In genomic region chr4:142544014-142544413, GRCh38 we compare ENCODE assay signal across 23 cellular contexts.
DNase-seq lines count a peak whose midpoint lies in the region; ATAC-seq, FAIRE-seq and TF ChIP-seq lines count a peak whose summit lies in the region.
"Had no signal": no experiment of that assay in that cellular context is flagged by ENCODE, and none has a peak within 500 bp of the region (broad histone marks: within the 10 kb centered on the region; RNA-seq: fewer than 3 reads in every experiment).

No MANE protein-coding gene starts in this region.

- H3K9ac ChIP-seq in DND-41 (ENCODE audit: low read depth, low read length) (no peak overlapping the region), GM12878 (ENCODE audit: control insufficient read depth, insufficient read depth, low read length) (no peak overlapping the region)
- H3K9ac ChIP-seq: KMS-11 had no signal

- H3K79me2 ChIP-seq in DND-41 (ENCODE audit: insufficient read depth, low read length) (no peaks in the 10 kb centered on the region), GM12878 (ENCODE audit: control insufficient read depth, insufficient read depth, low read length) (no peaks in the 10 kb centered on the region)

- H3K4me3 Mint-ChIP-seq in activated CD4-positive, alpha-beta T cell treated with anti-CD3 and anti-CD28 coated beads for 36 hours = no peak overlapping the region
- no peak overlapping the region for H3K4me3 Mint-ChIP-seq in activated CD4-positive, alpha-beta T cell treated with anti-CD3 and anti-CD28 coated beads, Interleukin-2, amount 10 ng/mL, durations not matched to agents 7 days and 5 days
- H3K4me3 Mint-ChIP-seq: IgD-negative memory B cell had no signal

- H3K36me3 ChIP-seq in DND-41 (ENCODE audit: insufficient read depth, low read length) (no peaks in the 10 kb centered on the region), GM12878 (ENCODE audit: control insufficient read depth in 2 of 2, insufficient read depth in 2 of 2, low read length in 1 of 2) (no peaks in the 10 kb centered on the region), mucosa of descending colon (ENCODE audit: low read depth) (no peaks in the 10 kb centered on the region), small intestine (ENCODE audit: control insufficient read depth in 2 of 2, insufficient read depth in 2 of 2, low read length in 2 of 2) (no peaks in the 10 kb centered on the region)
- H3K36me3 ChIP-seq: SJSA1 had no signal

- TF ChIP-seq EP300 in GM12878 (IDR thresholded peaks at IDR 0.05; ENCODE audit: borderline replicate concordance in 1 of 2, control insufficient read depth in 1 of 2, low read depth in 2 of 2, low read length in 2 of 2) = no peak

- no peak for FAIRE-seq in GM12878 (lab: Jason Lieb, UNC)
- FAIRE-seq in small intestine (lab: Jason Lieb, UNC) = no peak
- FAIRE-seq: GM12891 had no signal

- no peak overlapping the region for H3K27ac ChIP-seq in DND-41 (ENCODE audit: low read length)
- no peak overlapping the region for H3K27ac ChIP-seq in GM12878 (ENCODE audit: control insufficient read depth, insufficient read depth)
- H3K27ac ChIP-seq in small intestine (ENCODE audit: low read depth in 1 of 2, low read length in 1 of 2) = no peak overlapping the region
- H3K27ac ChIP-seq: HL-60, KMS-11, SJSA1 had no signal

- intact Hi-C loops in activated CD4-positive, alpha-beta T cell treated with anti-CD3 and anti-CD28 coated beads for 36 hours (cut with DNase I, micrococcal nuclease) = no loop called here
- intact Hi-C loops in GM12878 (cut with micrococcal nuclease; ENCODE audit: unreplicated experiment) = no loop called here
- intact Hi-C loops in mucosa of descending colon (cut with DNase I, micrococcal nuclease) = no loop called here

- H3K4me1 Mint-ChIP-seq in activated CD4-positive, alpha-beta T cell treated with anti-CD3 and anti-CD28 coated beads for 36 hours = peaks cover 38% of the 10 kb centered on the region
- H3K4me1 Mint-ChIP-seq in activated CD4-positive, alpha-beta T cell treated with anti-CD3 and anti-CD28 coated beads, Interleukin-2, amount 10 ng/mL, durations not matched to agents 7 days and 5 days = peaks cover 11% of the 10 kb centered on the region
- H3K4me1 Mint-ChIP-seq: IgD-negative memory B cell had no signal

- RAD21 ChIA-PET in GM12878 (lab: Charles Lee; ENCODE audit: unreplicated experiment) = interaction anchor here (1.6 to 5.9 kb wide), 5 partner anchors 11 to 191 kb away, joined by 3 to 60 read pairs (median 19); no protein-coding TSS in a partner anchor

- no peak for TF ChIP-seq RAD21 in GM12878 (IDR thresholded peaks at IDR 0.05; ENCODE audit: insufficient read depth, low read depth, low read length)

- H3K9me3 ChIP-seq in DND-41 (ENCODE audit: insufficient read depth, low read length, severe bottlenecking) = no peaks in the 10 kb centered on the region
- no peaks in the 10 kb centered on the region for H3K9me3 ChIP-seq in GM12878 (replicated peaks; ENCODE audit: control insufficient read depth, insufficient read depth, low read length)
- H3K9me3 ChIP-seq in mucosa of descending colon = no peaks in the 10 kb centered on the region
- H3K9me3 ChIP-seq in small intestine (ENCODE audit: control insufficient read depth, low read depth) = no peaks in the 10 kb centered on the region
- H3K9me3 ChIP-seq: SJSA1 had no signal

- H3K27ac Mint-ChIP-seq in activated CD4-positive, alpha-beta T cell treated with anti-CD3 and anti-CD28 coated beads for 36 hours = no peak overlapping the region
- H3K27ac Mint-ChIP-seq in activated CD4-positive, alpha-beta T cell treated with anti-CD3 and anti-CD28 coated beads, Interleukin-2, amount 10 ng/mL, durations not matched to agents 7 days and 5 days = no peak overlapping the region
- H3K27ac Mint-ChIP-seq: IgD-negative memory B cell had no signal

- H3K36me3 Mint-ChIP-seq in activated CD4-positive, alpha-beta T cell treated with anti-CD3 and anti-CD28 coated beads for 36 hours (ENCODE audit: low read depth) = peaks cover 7% of the 10 kb centered on the region
- H3K36me3 Mint-ChIP-seq in activated CD4-positive, alpha-beta T cell treated with anti-CD3 and anti-CD28 coated beads, Interleukin-2, amount 10 ng/mL, durations not matched to agents 7 days and 5 days (ENCODE audit: low read depth) = peaks cover 4% of the 10 kb centered on the region
- H3K36me3 Mint-ChIP-seq: IgD-negative memory B cell had no signal

- H3K4me1 ChIP-seq in DND-41 (ENCODE audit: insufficient read depth, low read length) (peaks cover 8% of the 10 kb centered on the region), GM12878 (ENCODE audit: control insufficient read depth, insufficient read depth, low read length) (no peaks in the 10 kb centered on the region), mucosa of descending colon (ENCODE audit: low read depth) (no peaks in the 10 kb centered on the region), small intestine (ENCODE audit: control insufficient read depth in 2 of 2, insufficient read depth in 1 of 2, low read depth in 1 of 2, low read length in 1 of 2) (peaks cover 0 to under 1% of the 10 kb centered on the region in 2 donors)

- SMC1A ChIA-PET in GM12878 (lab: Charles Lee; ENCODE audit: uncharacterized antibody, unreplicated experiment) = interaction anchor here (0.8 to 6.0 kb wide), 11 partner anchors 11 to 190 kb away, joined by 3 to 115 read pairs (median 5); no protein-coding TSS in a partner anchor

- 92% methylated on average over 1 of the region's 1 CpG for WGBS in GM12878 (ENCODE audit: insufficient coverage, insufficient replicate concordance, low lambda C conversion rate, missing lambda C conversion rate)
- 82 to 94% (median 90%) methylated on average over 1 of the region's 1 CpG for WGBS in small intestine, 3 donors

- no peak for TF ChIP-seq POLR2A in GM12878 (IDR thresholded peaks at IDR 0.05; ENCODE audit: low read depth, low read length)

- no peak overlapping the region for H3K4me3 ChIP-seq in DND-41 (ENCODE audit: low read depth in 1 of 2, low read length in 2 of 2)
- H3K4me3 ChIP-seq in GM12878 = no peak overlapping the region
- H3K4me3 ChIP-seq in mucosa of descending colon = no peak overlapping the region
- H3K4me3 ChIP-seq in small intestine (ENCODE audit: low read depth in 1 of 2, low read length in 2 of 2) = no peak overlapping the region
- H3K4me3 ChIP-seq: SJSA1 had no signal

- H4K20me1 ChIP-seq in DND-41 (ENCODE audit: insufficient read depth, low read length) (no peaks in the 10 kb centered on the region), GM12878 (ENCODE audit: control insufficient read depth, insufficient read depth) (no peaks in the 10 kb centered on the region)

- peak; percentile 33 for ATAC-seq in activated CD4-positive, alpha-beta T cell treated with anti-CD3 and anti-CD28 coated beads for 36 hours
- ATAC-seq in DND-41 (ENCODE audit: insufficient read depth, low read depth) (peak; percentile 50; the same call in 2 of the 3 replicates), GM12878 (peak; percentile 17), mucosa of descending colon (peak; percentile 33)

- POLR2A ChIA-PET in activated CD4-positive, alpha-beta T cell treated with anti-CD3 and anti-CD28 coated beads for 36 hours (lab: Charles Lee) = interaction anchor here (1.0 kb wide), 1 partner anchor 28 kb away, joined by 5 read pairs; no protein-coding TSS in a partner anchor
- POLR2A ChIA-PET in activated CD4-positive, alpha-beta T cell treated with anti-CD3 and anti-CD28 coated beads, Interleukin-2, amount 10 ng/mL, durations not matched to agents 7 days and 5 days (lab: Charles Lee) = no interaction called here
- POLR2A ChIA-PET in GM12878 (lab: Charles Lee) = interaction anchor here (0.6 to 1.9 kb wide), 5 partner anchors 11 to 20 kb away, joined by 3 to 6 read pairs (median 3); no protein-coding TSS in a partner anchor

- no peak for DNase-seq in activated CD4-positive, alpha-beta T cell treated with anti-CD3 and anti-CD28 coated beads for 36 hours
- no peak for DNase-seq in activated CD4-positive, alpha-beta T cell treated with anti-CD3 and anti-CD28 coated beads, Interleukin-2, amount 10 ng/mL, durations not matched to agents 7 days and 5 days
- DNase-seq in DND-41 (no peak), GM12878 (ENCODE audit: low read depth, low spot score) (no peak), mucosa of descending colon (no peak), GM20000 (ENCODE audit: low spot score) (no peak), small intestine (no peak)
- DNase-seq in effector CD4-positive, alpha-beta T cell = no peak
- DNase-seq: DMS153, NCI-H1048, NCI-H1417, NCI-H1694, NCI-H2029 treated with DMSO at 0.1 percent for 48 hours, NCI-H446 treated with DMSO at 0.1 percent for 48 hours, NCI-H526, NCI-H82, Right ventricle myocardium superior, RPMI8226 had no signal

- no peak overlapping the region; the same call in 1 of the 2 replicates for H2AFZ ChIP-seq in DND-41 (ENCODE audit: low read depth, low read length)
- no peak overlapping the region for H2AFZ ChIP-seq in GM12878 (ENCODE audit: control insufficient read depth, low read depth, low read length)

- no peaks in the 10 kb centered on the region for H3K27me3 Mint-ChIP-seq in activated CD4-positive, alpha-beta T cell treated with anti-CD3 and anti-CD28 coated beads for 36 hours
- H3K27me3 Mint-ChIP-seq in activated CD4-positive, alpha-beta T cell treated with anti-CD3 and anti-CD28 coated beads, Interleukin-2, amount 10 ng/mL, durations not matched to agents 7 days and 5 days = no peaks in the 10 kb centered on the region
- H3K27me3 Mint-ChIP-seq: IgD-negative memory B cell had no signal

- H3K4me2 ChIP-seq in DND-41 (ENCODE audit: insufficient read depth, low read length) (no peak overlapping the region), GM12878 (ENCODE audit: control insufficient read depth, insufficient read depth) (no peak overlapping the region)
- H3K4me2 ChIP-seq: KMS-11 had no signal

- peaks cover under 1% of the 10 kb centered on the region for H3K9me3 Mint-ChIP-seq in activated CD4-positive, alpha-beta T cell treated with anti-CD3 and anti-CD28 coated beads for 36 hours (ENCODE audit: low read depth)
- H3K9me3 Mint-ChIP-seq in activated CD4-positive, alpha-beta T cell treated with anti-CD3 and anti-CD28 coated beads, Interleukin-2, amount 10 ng/mL, durations not matched to agents 7 days and 5 days = peaks cover 8% of the 10 kb centered on the region

- in situ Hi-C loops in GM12878 (cut with MboI) = no loop called here

- BruUV-seq in GM12878 (replicated peaks; lab: Mats Ljungman, UMichigan) = no TSS peak

- no peaks in the 10 kb centered on the region for H3K27me3 ChIP-seq in DND-41 (ENCODE audit: insufficient read depth, low read length, poor library complexity)
- H3K27me3 ChIP-seq in GM12878 (replicated peaks in 1 of 2; ENCODE audit: control insufficient read depth in 2 of 2, insufficient read depth in 2 of 2, low read length in 1 of 2) = no peaks in the 10 kb centered on the region
- H3K27me3 ChIP-seq in small intestine (ENCODE audit: control insufficient read depth in 2 of 2, insufficient read depth in 2 of 2, low read length in 2 of 2) = no peaks in the 10 kb centered on the region
- H3K27me3 ChIP-seq: SJSA1 had no signal

- TF ChIP-seq CTCF in DND-41 (IDR thresholded peaks at IDR 0.05; ENCODE audit: borderline replicate concordance, extremely low read depth, low read length, poor library complexity, severe bottlenecking) = no peak
- no peak for TF ChIP-seq CTCF in GM12878 (IDR thresholded peaks at IDR 0.05 in 2 of 3, conservative IDR thresholded peaks at IDR 0.05 in 1 of 3; ENCODE audit: control insufficient read depth in 2 of 3, extremely low read depth in 1 of 3, insufficient read depth in 1 of 3, low read depth in 3 of 3, low read length in 3 of 3)
- no peak for TF ChIP-seq CTCF in mucosa of descending colon (IDR thresholded peaks at IDR 0.05)
- no peak for TF ChIP-seq CTCF in GM20000 (IDR thresholded peaks at IDR 0.05; ENCODE audit: extremely low read depth, missing control alignments)

- CTCF ChIA-PET in activated CD4-positive, alpha-beta T cell treated with anti-CD3 and anti-CD28 coated beads for 36 hours (lab: Charles Lee) = no interaction called here
- CTCF ChIA-PET in activated CD4-positive, alpha-beta T cell treated with anti-CD3 and anti-CD28 coated beads, Interleukin-2, amount 10 ng/mL, durations not matched to agents 7 days and 5 days (lab: Charles Lee) = interaction anchor here (0.7 to 1.2 kb wide), 3 partner anchors 13 to 477 kb away, joined by 3 to 4 read pairs (median 3); no protein-coding TSS in a partner anchor
- CTCF ChIA-PET in GM12878 (lab: Yijun Ruan, JAX) = interaction anchor here (0.6 to 1.8 kb wide), 7 partner anchors 10 to 141 kb away, joined by 3 to 12 read pairs (median 4); no protein-coding TSS in a partner anchor
